Comparison of ENCODE assay signal across 19 cellular contexts in genomic region chr2:236969767-236970655, GRCh38.
DNase-seq lines count a peak whose midpoint lies in the region; ATAC-seq, FAIRE-seq and TF ChIP-seq lines count a peak whose summit lies in the region.
"Had no signal": no experiment of that assay in that cellular context is flagged by ENCODE, and none has a peak within 500 bp of the region (broad histone marks: within the 10 kb centered on the region; RNA-seq: fewer than 3 reads in every experiment).

No MANE protein-coding gene starts in this region.

- H3K4me3 ChIP-seq in H1 (ENCODE audit: extremely low read depth in 1 of 4, insufficient read depth in 2 of 4, low read depth in 3 of 4, low read length in 4 of 4) = no peak overlapping the region
- H3K4me3 ChIP-seq in stomach = no peak overlapping the region
- H3K4me3 ChIP-seq: A549, GM12878, sigmoid colon had no signal

- H3K79me1 ChIP-seq in H1 (ENCODE audit: low read depth, low read length) = no peaks in the 10 kb centered on the region

- no peak for TF ChIP-seq CTCF in natural killer cell (IDR thresholded peaks at IDR 0.05)
- no peak for TF ChIP-seq CTCF in H1 (IDR thresholded peaks at IDR 0.05; ENCODE audit: control extremely low read depth in 1 of 3, insufficient read depth in 1 of 3, low read depth in 1 of 3, low read length in 3 of 3)
- no peak for TF ChIP-seq CTCF in stomach (IDR thresholded peaks at IDR 0.05)
- no peak for TF ChIP-seq CTCF in RWPE1 (conservative IDR thresholded peaks at IDR 0.05; ENCODE audit: low read depth)
- TF ChIP-seq CTCF in GM20000 (IDR thresholded peaks at IDR 0.05; ENCODE audit: extremely low read depth, missing control alignments) = no peak

- H3K4me3 Mint-ChIP-seq in natural killer cell = peak overlapping the region; percentile 77
- H3K4me3 Mint-ChIP-seq in natural killer cell treated with Interleukin-12 subunit alpha and Interleukin-12 subunit beta and Interleukin-15 and Interleukin-18, amount 100 ng/mL, for 72 hours = no peak overlapping the region
- H3K4me3 Mint-ChIP-seq: IgD-negative memory B cell, naive B cell had no signal

- H2BK20ac ChIP-seq in H1 (ENCODE audit: low read length) = no peak overlapping the region; the same call in 1 of the 2 replicates

- H3K23ac ChIP-seq in H1 (ENCODE audit: insufficient read length) = no peak overlapping the region

- TF ChIP-seq EP300 in H1 (IDR thresholded peaks at IDR 0.05; ENCODE audit: borderline replicate concordance in 1 of 2, low read depth in 2 of 2, low read length in 2 of 2) (no peak), stomach (IDR thresholded peaks at IDR 0.05) (no peak)

- H3K4me2 ChIP-seq in H1 (ENCODE audit: insufficient read depth in 1 of 2, low read depth in 2 of 2, low read length in 2 of 2) = no peak overlapping the region
- H3K4me2 ChIP-seq: A549 had no signal

- H2BK15ac ChIP-seq in H1 (ENCODE audit: low read length) = no peak overlapping the region

- no peaks in the 10 kb centered on the region for H3K36me3 ChIP-seq in H1 (ENCODE audit: control insufficient read depth in 2 of 4, insufficient read depth in 4 of 4, low read length in 3 of 4)
- no peaks in the 10 kb centered on the region for H3K36me3 ChIP-seq in stomach
- H3K36me3 ChIP-seq: sigmoid colon had no signal

- H3K4me1 ChIP-seq in H1 (replicated peaks in 1 of 4; ENCODE audit: control insufficient read depth in 3 of 4, insufficient read depth in 4 of 4, low read length in 3 of 4) (peaks cover 0 to 21% (median 10%) of the 10 kb centered on the region in 4 experiments; a peak in 5 of 7 replicates), stomach (peaks cover 0 to 29% (median 6%) of the 10 kb centered on the region in 4 donors)

- H3K27me3 Mint-ChIP-seq in natural killer cell (ENCODE audit: low read depth in 2 of 2) = peaks cover 3 to 28% of the 10 kb centered on the region in 2 donors
- H3K27me3 Mint-ChIP-seq in natural killer cell treated with Interleukin-12 subunit alpha and Interleukin-12 subunit beta and Interleukin-15 and Interleukin-18, amount 100 ng/mL, for 72 hours = peaks cover 0 to 12% of the 10 kb centered on the region in 2 donors
- H3K27me3 Mint-ChIP-seq: IgD-negative memory B cell had no signal

- H3K36me3 Mint-ChIP-seq in natural killer cell = no peaks in the 10 kb centered on the region
- H3K36me3 Mint-ChIP-seq in natural killer cell treated with Interleukin-12 subunit alpha and Interleukin-12 subunit beta and Interleukin-15 and Interleukin-18, amount 100 ng/mL, for 72 hours = no peaks in the 10 kb centered on the region
- H3K36me3 Mint-ChIP-seq: IgD-negative memory B cell, naive B cell had no signal

- 0 out of 2 replicates have a peak overlapping the region, but pooled peaks have one; percentile 15 for H4K8ac ChIP-seq in H1 (ENCODE audit: extremely low read depth, insufficient read depth, low read length)

- H3K4ac ChIP-seq in H1 (replicated peaks; ENCODE audit: insufficient read length, low read depth, low read length) = no peak overlapping the region

- no peaks in the 10 kb centered on the region for H3K9me3 Mint-ChIP-seq in natural killer cell
- no peaks in the 10 kb centered on the region for H3K9me3 Mint-ChIP-seq in natural killer cell treated with Interleukin-12 subunit alpha and Interleukin-12 subunit beta and Interleukin-15 and Interleukin-18, amount 100 ng/mL, for 72 hours
- H3K9me3 Mint-ChIP-seq: IgD-negative memory B cell had no signal

- H3K27me3 ChIP-seq in H1 (replicated peaks in 1 of 4; ENCODE audit: control insufficient read depth in 3 of 4, extremely low read depth in 1 of 4, insufficient read depth in 3 of 4, low read length in 3 of 4) (no peaks in the 10 kb centered on the region), stomach (no peaks in the 10 kb centered on the region)
- H3K27me3 ChIP-seq: sigmoid colon had no signal

- H3K4me1 Mint-ChIP-seq in natural killer cell = peaks cover 22 to 32% of the 10 kb centered on the region in 2 donors
- peaks cover 10 to 15% of the 10 kb centered on the region in 2 donors for H3K4me1 Mint-ChIP-seq in natural killer cell treated with Interleukin-12 subunit alpha and Interleukin-12 subunit beta and Interleukin-15 and Interleukin-18, amount 100 ng/mL, for 72 hours (ENCODE audit: low read depth in 2 of 2)

- peak overlapping the region; percentile 30 to 79 for H3K27ac Mint-ChIP-seq in natural killer cell
- peak overlapping the region in 1 of 2 donors; percentile 59 for H3K27ac Mint-ChIP-seq in natural killer cell treated with Interleukin-12 subunit alpha and Interleukin-12 subunit beta and Interleukin-15 and Interleukin-18, amount 100 ng/mL, for 72 hours

- H2BK5ac ChIP-seq in H1 (ENCODE audit: low read depth, low read length) = no peak overlapping the region

- WGBS in H1 (ENCODE audit: extremely low coverage in 1 of 2, insufficient coverage in 1 of 2, insufficient read length in 1 of 2, insufficient replicate concordance in 2 of 2, low coverage in 1 of 2, low lambda C conversion rate in 2 of 2, missing lambda C conversion rate in 1 of 2), 2 experiments = 89% methylated on average over 17 of the region's 17 CpGs; no CpG with 5 or more reads in 1 of the 2 experiments
- WGBS in stomach, 5 donors = 76 to 84% (median 80%) methylated on average over 17 of the region's 17 CpGs

- no peak overlapping the region for H2AFZ ChIP-seq in H1 (ENCODE audit: low read length)

- H4K91ac ChIP-seq in H1 (replicated peaks; ENCODE audit: insufficient read length, low read length) = no peak overlapping the region

- H2BK12ac ChIP-seq in H1 (ENCODE audit: low read depth, low read length) = no peak overlapping the region

- TF ChIP-seq POLR2A in H1 (IDR thresholded peaks at IDR 0.05; ENCODE audit: control extremely low read depth in 1 of 2, low read depth in 2 of 2, low read length in 2 of 2) (no peak), stomach (IDR thresholded peaks at IDR 0.05) (no peak)

- no peak for TF ChIP-seq RAD21 in H1 (IDR thresholded peaks at IDR 0.05 in 1 of 2, conservative IDR thresholded peaks at IDR 0.05 in 1 of 2; ENCODE audit: low read depth in 2 of 2, low read length in 2 of 2)

- H3K27ac ChIP-seq in H1 (ENCODE audit: low read depth, low read length) (no peak overlapping the region), stomach (peak overlapping the region in 2 of 5 donors; percentile 7 to 44), RWPE1 (no peak overlapping the region)
- H3K27ac ChIP-seq: A549 had no signal

- intact Hi-C loops in natural killer cell (cut with micrococcal nuclease) = no loop called here
- intact Hi-C loops in stomach (cut with DNase I; ENCODE audit: low total_unique reads) = no loop called here

- no peaks in the 10 kb centered on the region for H4K20me1 ChIP-seq in H1 (replicated peaks in 1 of 2; ENCODE audit: control insufficient read depth in 1 of 2, insufficient read depth in 2 of 2, low read length in 2 of 2)

- POLR2A ChIA-PET in H1 (lab: Charles Lee; ENCODE audit: partially characterized antibody) (no interaction called here), RWPE1 (lab: Yijun Ruan, JAX; ENCODE audit: low non-redundant PET) (no interaction called here)

- H3K9me3 ChIP-seq in H1 (ENCODE audit: insufficient read depth in 2 of 2, low read depth in 1 of 2, low read length in 1 of 2) = no peaks in the 10 kb centered on the region
- no peaks in the 10 kb centered on the region for H3K9me3 ChIP-seq in stomach
- H3K9me3 ChIP-seq: A549, sigmoid colon had no signal

- DNase-seq in natural killer cell (no peak), activated T-cell treated with anti-CD3 and anti-CD28 coated beads for 4 hours (peak; percentile 23), H1 (ENCODE audit: low read depth in 1 of 2, low spot score in 2 of 2) (no peak), stomach (peak; percentile 25), RWPE1 (ENCODE audit: low spot score) (no peak), iPS-NIHi11 (ENCODE audit: low spot score) (no peak), GM20000 (ENCODE audit: low spot score) (no peak)
- DNase-seq in natural killer cell treated with Interleukin-12 subunit alpha and Interleukin-12 subunit beta and Interleukin-15 and Interleukin-18, amount 100 ng/mL, for 72 hours (ENCODE audit: low spot score) = no peak
- DNase-seq: activated CD4-positive, CD25-positive, alpha-beta regulatory T cell; aorta; DMS79; left cardiac atrium; naive B cell; NCI-H748 treated with DMSO at 0.1 percent for 48 hours; SHP77; sigmoid colon had no signal

- ATAC-seq in natural killer cell = no peak
- ATAC-seq in natural killer cell treated with Interleukin-12 subunit alpha and Interleukin-12 subunit beta and Interleukin-15 and Interleukin-18, amount 100 ng/mL, for 72 hours = no peak
- ATAC-seq: A549, GM12878, left cardiac atrium had no signal

- no peak overlapping the region for H3K9ac ChIP-seq in H1 (replicated peaks in 1 of 4; ENCODE audit: extremely low read depth in 1 of 4, low read depth in 3 of 4, low read length in 3 of 4)

- H3K23me2 ChIP-seq in H1 (ENCODE audit: low read depth, low read length) = no peaks in the 10 kb centered on the region

- H2AK5ac ChIP-seq in H1 (ENCODE audit: low read depth, low read length) = no peak overlapping the region

- H2BK120ac ChIP-seq in H1 (replicated peaks; ENCODE audit: low read depth, low read length) = no peak overlapping the region

- no peaks in the 10 kb centered on the region for H3K79me2 ChIP-seq in H1 (ENCODE audit: control insufficient read depth in 1 of 2, insufficient read depth in 2 of 2, low read length in 2 of 2)

- CTCF ChIA-PET in H1 (lab: Charles Lee; ENCODE audit: partially characterized antibody) = interaction anchor here (1.4 kb wide), 1 partner anchor 661 kb away, joined by 4 read pairs; no protein-coding TSS in a partner anchor
- CTCF ChIA-PET in RWPE1 (lab: Yijun Ruan, JAX) = interaction anchor here (0.7 kb wide), 1 partner anchor 11 kb away, joined by 3 read pairs; no protein-coding TSS in a partner anchor

- no peak overlapping the region for H4K5ac ChIP-seq in H1 (ENCODE audit: insufficient read length, low read depth, low read length)

- no peak for FAIRE-seq in H1 (lab: Jason Lieb, UNC)
- FAIRE-seq: A549, GM12878 had no signal

- no peak overlapping the region for H3K18ac ChIP-seq in H1 (ENCODE audit: extremely low read depth, low read length)

- H3K14ac ChIP-seq in H1 (ENCODE audit: insufficient read length) = no peak overlapping the region

- H3K56ac ChIP-seq in H1 (replicated peaks; ENCODE audit: insufficient read length, low read depth, low read length) = no peak overlapping the region

TF ChIP-seq in H1, 55 proteins besides CTCF, POLR2A, EP300 and RAD21:
- no peak for TF ChIP-seq SIN3A (conservative IDR thresholded peaks at IDR 0.05 in 1 of 2, IDR thresholded peaks at IDR 0.05 in 1 of 2; ENCODE audit: low read depth in 1 of 2, low read length in 2 of 2)
- no peak for TF ChIP-seq FOSL1 (IDR thresholded peaks at IDR 0.05; ENCODE audit: insufficient read depth, low read depth, low read length)
- no peak for TF ChIP-seq CHD2 (IDR thresholded peaks at IDR 0.05; ENCODE audit: low read length)
- no peak for TF ChIP-seq RBBP5 (IDR thresholded peaks at IDR 0.05; ENCODE audit: borderline replicate concordance, low read depth, low read length)
- TF ChIP-seq ZNF274 (IDR thresholded peaks at IDR 0.05; ENCODE audit: borderline replicate concordance, extremely low read depth, low read length) = no peak
- no peak for TF ChIP-seq TCF12 (IDR thresholded peaks at IDR 0.05; ENCODE audit: low read depth, low read length)
- no peak for TF ChIP-seq KDM5A (IDR thresholded peaks at IDR 0.05; ENCODE audit: low read length)

Comparison
In these comparisons a context has a peak if more than half of its experiments do, and no peak if none do; other contexts are left out.
1. DNase-seq: peak in activated T-cell treated with anti-CD3 and anti-CD28 coated beads for 4 hours (single experiment) and stomach (single experiment); none in natural killer cell (single experiment), natural killer cell treated with Interleukin-12 subunit alpha and Interleukin-12 subunit beta and Interleukin-15 and Interleukin-18, amount 100 ng/mL, for 72 hours (single experiment), H1 (0 of 2), RWPE1 (single experiment), iPS-NIHi11 (single experiment) and GM20000 (single experiment).